ENCODE assay signal across 25 cellular contexts in genomic region chr4:5742388-5742787, GRCh38. TPM values are rescaled to one million over a fixed set of nuclear protein-coding genes. Genes with fewer than 3 reads are reported as not detected.
A peak's percentile ranks its signal among the peaks of the same experiment; 100 is the strongest.
DNase-seq lines count a peak whose midpoint lies in the region; ATAC-seq, FAIRE-seq and TF ChIP-seq lines count a peak whose summit lies in the region.
"Had no signal": no experiment of that assay in that cellular context is flagged by ENCODE, and none has a peak within 500 bp of the region (broad histone marks: within the 10 kb centered on the region; RNA-seq: fewer than 3 reads in every experiment).

No MANE protein-coding gene starts in this region.

- H3K79me1 ChIP-seq in H1 (ENCODE audit: low read depth, low read length): no peaks in the 10 kb centered on the region

- no peak overlapping the region for H2BK20ac ChIP-seq in H1 (ENCODE audit: low read length)

- no peaks in the 10 kb centered on the region; the same call in 1 of the 2 replicates for H3K9me3 ChIP-seq in AG04450 (ENCODE audit: control insufficient read depth, insufficient read depth, low read length)
- H3K9me3 ChIP-seq in H1 (ENCODE audit: insufficient read depth in 2 of 2, low read depth in 1 of 2, low read length in 1 of 2): peaks cover 0 to 3% of the 10 kb centered on the region in 2 experiments; a peak in 1 of 4 replicates
- H3K9me3 ChIP-seq: BE2C, Caco-2 had no signal

- no peak overlapping the region for H3K4me3 ChIP-seq in AG04450 (ENCODE audit: low read depth, low read length)
- no peak overlapping the region for H3K4me3 ChIP-seq in H1 (ENCODE audit: extremely low read depth in 1 of 4, insufficient read depth in 2 of 4, low read depth in 3 of 4, low read length in 4 of 4)
- H3K4me3 ChIP-seq: BLaER1, GM12878 had no signal

- no peaks in the 10 kb centered on the region for H3K79me2 ChIP-seq in H1 (ENCODE audit: control insufficient read depth in 1 of 2, insufficient read depth in 2 of 2, low read length in 2 of 2)

- no peak overlapping the region for H3K9ac ChIP-seq in H1 (replicated peaks in 1 of 4; ENCODE audit: extremely low read depth in 1 of 4, low read depth in 3 of 4, low read length in 3 of 4)
- H3K9ac ChIP-seq: BLaER1 had no signal

- peaks cover 0 to 26% (median 12%) of the 10 kb centered on the region in 4 experiments; a peak in 5 of 8 replicates for H3K36me3 ChIP-seq in H1 (ENCODE audit: control insufficient read depth in 2 of 4, insufficient read depth in 4 of 4, low read length in 3 of 4)
- H3K36me3 ChIP-seq: BE2C had no signal

- ATAC-seq in activated T-helper 17 cell treated with anti-CD3 and anti-CD28 coated beads, Interleukin-2, amount 50 U/mL, for 72 hours (replicated peaks): peak; percentile 14
- ATAC-seq in HG03039 (IDR thresholded peaks at IDR 0.05; ENCODE audit: unreplicated experiment): no peak
- ATAC-seq: GM12878 had no signal

- H4K20me1 ChIP-seq in H1 (replicated peaks in 1 of 2; ENCODE audit: control insufficient read depth in 1 of 2, insufficient read depth in 2 of 2, low read length in 2 of 2): no peaks in the 10 kb centered on the region
- H4K20me1 ChIP-seq: BLaER1 had no signal

- no peak overlapping the region for H4K91ac ChIP-seq in H1 (replicated peaks; ENCODE audit: insufficient read length, low read length)

- H3K4me3 Mint-ChIP-seq in activated T-helper 17 cell treated with anti-CD3 and anti-CD28 coated beads, Interleukin-2, amount 50 U/mL, for 72 hours: no peak overlapping the region
- H3K4me3 Mint-ChIP-seq: CD14-positive monocyte; CD4-positive, alpha-beta memory T cell; CD4-positive, CD25-positive, alpha-beta regulatory T cell; CD8-positive, alpha-beta memory T cell had no signal

- H3K27me3 Mint-ChIP-seq in activated T-helper 17 cell treated with anti-CD3 and anti-CD28 coated beads, Interleukin-2, amount 50 U/mL, for 72 hours: no peaks in the 10 kb centered on the region
- H3K27me3 Mint-ChIP-seq: CD4-positive, CD25-positive, alpha-beta regulatory T cell had no signal

- no peak overlapping the region for H3K4me2 ChIP-seq in H1 (ENCODE audit: insufficient read depth in 1 of 2, low read depth in 2 of 2, low read length in 2 of 2)
- H3K4me2 ChIP-seq: BLaER1 had no signal

- H3K56ac ChIP-seq in H1 (replicated peaks; ENCODE audit: insufficient read length, low read depth, low read length): peak overlapping the region; percentile 42

- no peaks in the 10 kb centered on the region for H3K9me3 Mint-ChIP-seq in activated T-helper 17 cell treated with anti-CD3 and anti-CD28 coated beads, Interleukin-2, amount 50 U/mL, for 72 hours

- TF ChIP-seq EP300 in H1 (IDR thresholded peaks at IDR 0.05; ENCODE audit: borderline replicate concordance in 1 of 2, low read depth in 2 of 2, low read length in 2 of 2): no peak

- POLR2A ChIA-PET in AG04450 (lab: Yijun Ruan, JAX) (interaction anchor here (0.5 kb wide), 1 partner anchor 699 kb away, joined by 6 read pairs; no protein-coding TSS in a partner anchor), H1 (lab: Charles Lee; ENCODE audit: partially characterized antibody) (no interaction called here)

- no peak overlapping the region for H4K5ac ChIP-seq in H1 (ENCODE audit: insufficient read length, low read depth, low read length)

- H3K36me3 Mint-ChIP-seq in activated T-helper 17 cell treated with anti-CD3 and anti-CD28 coated beads, Interleukin-2, amount 50 U/mL, for 72 hours (ENCODE audit: low read depth): no peaks in the 10 kb centered on the region
- H3K36me3 Mint-ChIP-seq: CD14-positive monocyte; CD4-positive, alpha-beta memory T cell; CD8-positive, alpha-beta memory T cell had no signal

- no peaks in the 10 kb centered on the region for H3K27me3 ChIP-seq in AG04450 (ENCODE audit: control insufficient read depth, insufficient read depth, low read length)
- H3K27me3 ChIP-seq in H1 (replicated peaks in 1 of 4; ENCODE audit: control insufficient read depth in 3 of 4, extremely low read depth in 1 of 4, insufficient read depth in 3 of 4, low read length in 3 of 4): no peaks in the 10 kb centered on the region
- H3K27me3 ChIP-seq: BE2C, BLaER1 had no signal

- no peak overlapping the region for H3K4ac ChIP-seq in H1 (replicated peaks; ENCODE audit: insufficient read length, low read depth, low read length)

- no peak overlapping the region for H3K27ac Mint-ChIP-seq in activated T-helper 17 cell treated with anti-CD3 and anti-CD28 coated beads, Interleukin-2, amount 50 U/mL, for 72 hours
- H3K27ac Mint-ChIP-seq: CD14-positive monocyte; CD4-positive, alpha-beta memory T cell; CD4-positive, CD25-positive, alpha-beta regulatory T cell; CD8-positive, alpha-beta memory T cell had no signal

- no peak for TF ChIP-seq RAD21 in H1 (IDR thresholded peaks at IDR 0.05 in 1 of 2, conservative IDR thresholded peaks at IDR 0.05 in 1 of 2; ENCODE audit: low read depth in 2 of 2, low read length in 2 of 2)

- no peak for TF ChIP-seq CTCF in AG04450 (IDR thresholded peaks at IDR 0.05; ENCODE audit: low read depth, low read length)
- no peak for TF ChIP-seq CTCF in H1 (IDR thresholded peaks at IDR 0.05; ENCODE audit: control extremely low read depth in 1 of 3, insufficient read depth in 1 of 3, low read depth in 1 of 3, low read length in 3 of 3)

- H2BK15ac ChIP-seq in H1 (ENCODE audit: low read length): no peak overlapping the region

- H2AK5ac ChIP-seq in H1 (ENCODE audit: low read depth, low read length): no peak overlapping the region

- no peak overlapping the region for H3K23ac ChIP-seq in H1 (ENCODE audit: insufficient read length)

- no peak overlapping the region for H3K14ac ChIP-seq in H1 (ENCODE audit: insufficient read length)

- 91% methylated on average over 2 of the region's 2 CpGs; no CpG with 5 or more reads in 1 of the 2 experiments for WGBS in H1 (ENCODE audit: extremely low coverage in 1 of 2, insufficient coverage in 1 of 2, insufficient read length in 1 of 2, insufficient replicate concordance in 2 of 2, low coverage in 1 of 2, low lambda C conversion rate in 2 of 2, missing lambda C conversion rate in 1 of 2), 2 experiments

- H3K23me2 ChIP-seq in H1 (ENCODE audit: low read depth, low read length): peaks cover 6% of the 10 kb centered on the region; the same call in 1 of the 2 replicates

- no peak overlapping the region for H3K18ac ChIP-seq in H1 (ENCODE audit: extremely low read depth, low read length)

- peak; percentile 66 for FAIRE-seq in GM12891 (lab: Jason Lieb, UNC)
- FAIRE-seq in H1 (lab: Jason Lieb, UNC): no peak
- FAIRE-seq: D721Med, GM12878, GM19239 had no signal

- H3K27ac ChIP-seq in AG04450 (ENCODE audit: low read depth, low read length) (peak overlapping the region; percentile 25), H1 (ENCODE audit: low read depth, low read length) (no peak overlapping the region)
- H3K27ac ChIP-seq: BLaER1 had no signal

- no peak overlapping the region for H4K8ac ChIP-seq in H1 (ENCODE audit: extremely low read depth, insufficient read depth, low read length)

- H3K4me1 Mint-ChIP-seq in activated T-helper 17 cell treated with anti-CD3 and anti-CD28 coated beads, Interleukin-2, amount 50 U/mL, for 72 hours: no peaks in the 10 kb centered on the region
- H3K4me1 Mint-ChIP-seq: CD14-positive monocyte; CD4-positive, alpha-beta memory T cell; CD4-positive, CD25-positive, alpha-beta regulatory T cell; CD8-positive, alpha-beta memory T cell had no signal

- no peak overlapping the region for H2BK5ac ChIP-seq in H1 (ENCODE audit: low read depth, low read length)

- no peak for DNase-seq in AG04450 (ENCODE audit: low read depth, low spot score)
- no peak for DNase-seq in GM12891 (ENCODE audit: insufficient read length, low spot score)
- no peak for DNase-seq in H1 (ENCODE audit: low read depth in 1 of 2, low spot score in 2 of 2)
- no peak for DNase-seq in DMS79 (lab: John Stamatoyannopoulos, UW)
- DNase-seq in retina: no peak
- DNase-seq in AML-193 (lab: John Stamatoyannopoulos, UW): no peak
- DNase-seq: 8988T; ACHN; BE2C; C1 segment of cervical spinal cord; Caco-2; Calu3; CD4-positive, alpha-beta memory T cell; CD4-positive, CD25-positive, alpha-beta regulatory T cell; CD8-positive, alpha-beta memory T cell; DND-41; EL; GDM1 had no signal

- CTCF ChIA-PET in AG04450 (lab: Charles Lee): interaction anchor here (1.3 kb wide), 1 partner anchor 48 kb away, joined by 4 read pairs; no protein-coding TSS in a partner anchor
- CTCF ChIA-PET in H1 (lab: Charles Lee; ENCODE audit: partially characterized antibody): interaction anchor here (1.5 kb wide), 1 partner anchor 48 kb away, joined by 5 read pairs; no protein-coding TSS in a partner anchor

- H2AFZ ChIP-seq in H1 (ENCODE audit: low read length): no peak overlapping the region

- TF ChIP-seq POLR2A in GM12891 (IDR thresholded peaks at IDR 0.05; ENCODE audit: low read depth, low read length) (no peak), H1 (IDR thresholded peaks at IDR 0.05; ENCODE audit: control extremely low read depth in 1 of 2, low read depth in 2 of 2, low read length in 2 of 2) (no peak)

- no peak overlapping the region for H2BK12ac ChIP-seq in H1 (ENCODE audit: low read depth, low read length)

- no peaks in the 10 kb centered on the region for H3K4me1 ChIP-seq in H1 (replicated peaks in 1 of 4; ENCODE audit: control insufficient read depth in 3 of 4, insufficient read depth in 4 of 4, low read length in 3 of 4)
- H3K4me1 ChIP-seq: BE2C, BLaER1, Caco-2 had no signal

- H2BK120ac ChIP-seq in H1 (replicated peaks; ENCODE audit: low read depth, low read length): no peak overlapping the region

RNA-seq across cellular contexts. Expression of gene EVC, which starts 31.4 kb away (rescaled TPM):
- polyA plus RNA-seq in AG04450 (2011; rRNA removed) (11.5 and 15.8 TPM in 2 replicates), H1 (2011; rRNA removed) (2.6 and 5.1 TPM in 2 replicates)
- 21.9 and 22.1 TPM in 2 replicates for polyA minus RNA-seq in AG04450 (2011; rRNA and poly(A)+ RNA removed)
- polyA plus RNA-seq in GM12891 (2012; ENCODE audit: low read depth, missing spikeins): 8.8 TPM
- total RNA-seq in activated T-helper 17 cell treated with anti-CD3 and anti-CD28 coated beads, Interleukin-2, amount 50 U/mL, for 72 hours: 10 to 100 TPM in 1 of 2 donors, 1 to 10 TPM in 1; 7.8 to 10.5 TPM
- 9.8 and 11.3 TPM in 2 replicates for total RNA-seq in H1 (2021; fragmentation: NEBNext Ultra II Directional; extraction: Animal tissue kit (Norgen Biotek cat#: 25700))
- 3.3 TPM for polyA plus RNA-seq in H1 (2011; cell fraction: cytosol; rRNA removed)
- polyA plus RNA-seq in H1 (2011; cell fraction: nucleus; rRNA removed): 14.4 TPM
- polyA plus RNA-seq in H1 (2012, experiment 1 of 2): 4.8 to 5.9 TPM (median 5.2 TPM) in 4 replicates
- polyA plus RNA-seq in H1 (2012, experiment 2 of 2): 2.9 TPM
- 4.0 TPM for polyA plus RNA-seq in H1 (2013, experiment 1 of 2)
- polyA plus RNA-seq in H1 (2013, experiment 2 of 2): 4.6 TPM
- polyA minus RNA-seq in H1 (2011; rRNA and poly(A)+ RNA removed): 4.2 and 6.9 TPM in 2 replicates
- 8.1 TPM for polyA minus RNA-seq in H1 (2011; cell fraction: cytosol; rRNA and poly(A)+ RNA removed)
- 23.4 TPM for polyA minus RNA-seq in H1 (2011; cell fraction: nucleus; rRNA and poly(A)+ RNA removed)
- total RNA-seq: Caco-2, Calu3 had no signal
- polyA plus RNA-seq: CD14-positive monocyte had no signal

RNA-seq across cellular contexts. Expression of gene EVC2, which starts 34.0 kb away (rescaled TPM):
- polyA plus RNA-seq in AG04450 (2011; rRNA removed): 2.1 and 2.9 TPM in 2 replicates
- 7.0 and 7.8 TPM in 2 replicates for polyA minus RNA-seq in AG04450 (2011; rRNA and poly(A)+ RNA removed)
- 1.2 TPM for polyA plus RNA-seq in GM12891 (2012; ENCODE audit: low read depth, missing spikeins)
- 1 to 10 TPM; 4.0 to 6.2 TPM for total RNA-seq in activated T-helper 17 cell treated with anti-CD3 and anti-CD28 coated beads, Interleukin-2, amount 50 U/mL, for 72 hours
- total RNA-seq in H1 (2021; fragmentation: NEBNext Ultra II Directional; extraction: Animal tissue kit (Norgen Biotek cat#: 25700)): 5.9 and 6.4 TPM in 2 replicates
- polyA plus RNA-seq in H1 (2011; rRNA removed): 0.73 and 1.4 TPM in 2 replicates
- polyA plus RNA-seq in H1 (2011; cell fraction: cytosol; rRNA removed): 1.5 TPM
- 2.5 TPM for polyA plus RNA-seq in H1 (2011; cell fraction: nucleus; rRNA removed)
- 3.6 to 4.7 TPM (median 4.1 TPM) in 4 replicates for polyA plus RNA-seq in H1 (2012, experiment 1 of 2)
- polyA plus RNA-seq in H1 (2012, experiment 2 of 2): 1.5 TPM
- 3.5 TPM for polyA plus RNA-seq in H1 (2013, experiment 1 of 2)
- polyA plus RNA-seq in H1 (2013, experiment 2 of 2): 3.8 TPM
- 3.2 and 3.3 TPM in 2 replicates for polyA minus RNA-seq in H1 (2011; rRNA and poly(A)+ RNA removed)
- 2.1 TPM for polyA minus RNA-seq in H1 (2011; cell fraction: cytosol; rRNA and poly(A)+ RNA removed)
- polyA minus RNA-seq in H1 (2011; cell fraction: nucleus; rRNA and poly(A)+ RNA removed): 5.4 TPM
- total RNA-seq: Caco-2, Calu3 had no signal
